ENCODE assay signal across 9 cellular contexts in genomic region chr6:125363010-125363359, GRCh38.
DNase-seq lines count a peak whose midpoint lies in the region; ATAC-seq, FAIRE-seq and TF ChIP-seq lines count a peak whose summit lies in the region.
"Had no signal": no experiment of that assay in that cellular context is flagged by ENCODE, and none has a peak within 500 bp of the region (broad histone marks: within the 10 kb centered on the region; RNA-seq: fewer than 3 reads in every experiment).

No MANE protein-coding gene starts in this region.

- no peaks in the 10 kb centered on the region for H3K4me1 Mint-ChIP-seq in T-helper 17 cell

- DNase-seq in body of pancreas: no peak
- DNase-seq in keratinocyte (ENCODE audit: low read depth, low spot score): no peak
- no peak for DNase-seq in T-helper 17 cell
- DNase-seq: OCI-M1 had no signal

- TF ChIP-seq CTCF in HEK293 (tag by site-specific recombination; IDR thresholded peaks at IDR 0.05): no peak
- no peak for TF ChIP-seq CTCF in body of pancreas (IDR thresholded peaks at IDR 0.05)
- TF ChIP-seq CTCF in keratinocyte (optimal IDR thresholded peaks at IDR 0.05 in 1 of 3, IDR thresholded peaks at IDR 0.05 in 1 of 3, conservative IDR thresholded peaks at IDR 0.05 in 1 of 3; ENCODE audit: extremely low read depth in 1 of 3, insufficient read depth in 2 of 3, low read length in 3 of 3): no peak

- H3K4me1 ChIP-seq in HEK293 (ENCODE audit: control insufficient read depth, insufficient read depth, low read length): peaks cover 9% of the 10 kb centered on the region
- peaks cover 12% of the 10 kb centered on the region for H3K4me1 ChIP-seq in body of pancreas
- H3K4me1 ChIP-seq in keratinocyte (ENCODE audit: control insufficient read depth, extremely low read depth, insufficient read depth, low read length): peaks cover 13% of the 10 kb centered on the region
- peaks cover 16% of the 10 kb centered on the region for H3K4me1 ChIP-seq in stomach smooth muscle (ENCODE audit: control insufficient read depth, insufficient read depth, low read length)

- H3K9ac ChIP-seq in keratinocyte (ENCODE audit: control insufficient read depth, extremely low read depth, insufficient read depth, low read length) (no peak overlapping the region), stomach smooth muscle (ENCODE audit: low read length in 2 of 2) (peak overlapping the region; percentile 41 to 55)

- H3K27ac ChIP-seq in HEK293 (ENCODE audit: extremely low read depth, low read depth, low read length): peak overlapping the region; percentile 93
- no peak overlapping the region for H3K27ac ChIP-seq in body of pancreas
- no peak overlapping the region for H3K27ac ChIP-seq in keratinocyte (ENCODE audit: control insufficient read depth, insufficient read depth, low read length)
- H3K27ac ChIP-seq in stomach smooth muscle (ENCODE audit: low read length): peak overlapping the region; percentile 73

- CTCF ChIA-PET in HEK293 (lab: Yijun Ruan, JAX): interaction anchor here (0.8 to 2.7 kb wide), 4 partner anchors 49 to 381 kb away, joined by 3 to 15 read pairs (median 4); no protein-coding TSS in a partner anchor

- no peak for TF ChIP-seq POLR2A in body of pancreas (IDR thresholded peaks at IDR 0.05)

- H3K27me3 ChIP-seq in body of pancreas (no peaks in the 10 kb centered on the region), keratinocyte (ENCODE audit: control insufficient read depth, extremely low read depth, insufficient read depth, low read length) (peaks cover 26% of the 10 kb centered on the region), stomach smooth muscle (ENCODE audit: control insufficient read depth in 1 of 2, insufficient read depth in 2 of 2, low read length in 2 of 2) (no peaks in the 10 kb centered on the region)

- peak; percentile 13 for FAIRE-seq in keratinocyte (lab: Jason Lieb, UNC)

- H3K27ac Mint-ChIP-seq in T-helper 17 cell: no peak overlapping the region

- H3K4me2 ChIP-seq in keratinocyte (ENCODE audit: control insufficient read depth, extremely low read depth, insufficient read depth, low read depth, low read length): peak overlapping the region; percentile 68

- intact Hi-C loops in body of pancreas (cut with DNase I): no loop called here

- H3K4me3 Mint-ChIP-seq in T-helper 17 cell: no peak overlapping the region

- H3K9me1 ChIP-seq in keratinocyte (ENCODE audit: control insufficient read depth, extremely low read depth, insufficient read depth, low read length): no peaks in the 10 kb centered on the region

- no peaks in the 10 kb centered on the region for H3K79me2 ChIP-seq in keratinocyte (ENCODE audit: control insufficient read depth, insufficient read depth, low read length)

- dilution Hi-C loops in keratinocyte (cut with MboI; ENCODE audit: extremely low pct_ligation_motif_present, low sequenced_read_pairs): no loop called here

- no peaks in the 10 kb centered on the region for H4K20me1 ChIP-seq in keratinocyte (ENCODE audit: control insufficient read depth, extremely low read depth, insufficient read depth, low read length)

- H3K4me3 ChIP-seq in HEK293 (ENCODE audit: low read depth, low read length) (peak overlapping the region; percentile 29), body of pancreas (no peak overlapping the region), keratinocyte (ENCODE audit: control insufficient read depth in 2 of 3, extremely low read depth in 1 of 3, insufficient read depth in 2 of 3, low read depth in 1 of 3, low read length in 3 of 3) (peak overlapping the region in 2 of 3 experiments; percentile 9 to 27), stomach smooth muscle (ENCODE audit: low read length in 2 of 2) (peak overlapping the region; percentile 57 to 79)

- ATAC-seq in body of pancreas (peak; percentile 49), GM18861 (IDR thresholded peaks at IDR 0.05; ENCODE audit: unreplicated experiment) (no peak), T-helper 17 cell (no peak), GM21737 (IDR thresholded peaks at IDR 0.05; ENCODE audit: unreplicated experiment) (no peak), GM19324 (IDR thresholded peaks at IDR 0.05; ENCODE audit: low FRiP score, unreplicated experiment) (no peak)

- peak overlapping the region; percentile 72 for H2AFZ ChIP-seq in keratinocyte (ENCODE audit: control insufficient read depth, low read length)

- H3K36me3 Mint-ChIP-seq in T-helper 17 cell (ENCODE audit: low read depth): peaks cover 6% of the 10 kb centered on the region

- peaks cover 77% of the 10 kb centered on the region for H3K27me3 Mint-ChIP-seq in T-helper 17 cell

- 13 to 14% methylated on average over 11 of the region's 11 CpGs for WGBS in body of pancreas, 2 donors

- H3K36me3 ChIP-seq in HEK293 (ENCODE audit: control insufficient read depth in 2 of 2, insufficient read depth in 1 of 2, low read length in 2 of 2) (no peaks in the 10 kb centered on the region), body of pancreas (replicated peaks in 1 of 2; ENCODE audit: insufficient read depth in 1 of 2, low read depth in 2 of 2) (no peaks in the 10 kb centered on the region), keratinocyte (ENCODE audit: control insufficient read depth in 2 of 2, extremely low read depth in 1 of 2, insufficient read depth in 2 of 2, low read length in 2 of 2) (no peaks in the 10 kb centered on the region), stomach smooth muscle (ENCODE audit: control insufficient read depth in 2 of 2, insufficient read depth in 2 of 2, low read length in 2 of 2) (no peaks in the 10 kb centered on the region)

- H3K9me3 ChIP-seq in HEK293 (ENCODE audit: control insufficient read depth, insufficient read depth, low read depth, low read length): no peaks in the 10 kb centered on the region
- H3K9me3 ChIP-seq in body of pancreas: no peaks in the 10 kb centered on the region
- no peaks in the 10 kb centered on the region for H3K9me3 ChIP-seq in keratinocyte (ENCODE audit: control insufficient read depth, low read depth, low read length)
- H3K9me3 ChIP-seq in stomach smooth muscle (ENCODE audit: control insufficient read depth in 2 of 2, low read length in 2 of 2): no peaks in the 10 kb centered on the region
- no peaks in the 10 kb centered on the region for H3K9me3 ChIP-seq in T-helper 17 cell (ENCODE audit: control insufficient read depth, low read length, poor library complexity, severe bottlenecking)

- POLR2A ChIA-PET in HEK293 (lab: Yijun Ruan, JAX): interaction anchor here (0.7 to 1.5 kb wide), 14 partner anchors 8 to 624 kb away, joined by 3 to 5 read pairs (median 3); partner anchors contain the start of genes NCOA7 and TRMT11

TF ChIP-seq in HEK293, 187 proteins besides CTCF, POLR2A, EP300 and RAD21 (continues in another document):
- TF ChIP-seq KLF17 (tag by site-specific recombination; IDR thresholded peaks at IDR 0.05) (peak; percentile 57), ZSCAN30 (tag by site-specific recombination; IDR thresholded peaks at IDR 0.05) (no peak), ZNF677 (tag by site-specific recombination; IDR thresholded peaks at IDR 0.05) (no peak), TCF7L2 (IDR thresholded peaks at IDR 0.05; ENCODE audit: borderline replicate concordance, low read depth, low read length) (no peak), ZNF404 (tag by site-specific recombination; IDR thresholded peaks at IDR 0.05) (no peak), GFI1B (tag by site-specific recombination; IDR thresholded peaks at IDR 0.05) (no peak), ZNF366 (tag by site-specific recombination; conservative IDR thresholded peaks at IDR 0.05) (peak; percentile 93), ZNF121 (tag by site-specific recombination; IDR thresholded peaks at IDR 0.05) (no peak), ZNF221 (tag by site-specific recombination; IDR thresholded peaks at IDR 0.05; ENCODE audit: borderline replicate concordance) (no peak), ZNF629 (tag by site-specific recombination; IDR thresholded peaks at IDR 0.05) (no peak; the same call in 1 of the 2 replicates), ZBTB1 (tag by site-specific recombination; IDR thresholded peaks at IDR 0.05) (no peak), IKZF3 (tag by site-specific recombination; IDR thresholded peaks at IDR 0.05) (peak; percentile 75), ZNF571 (tag by site-specific recombination; IDR thresholded peaks at IDR 0.05) (no peak), ZNF843 (tag by site-specific recombination; IDR thresholded peaks at IDR 0.05) (no peak), FEZF1 (tag by site-specific recombination; IDR thresholded peaks at IDR 0.05) (peak; percentile 45; the same call in 1 of the 2 replicates), KLF1 (tag by site-specific recombination; IDR thresholded peaks at IDR 0.05) (no peak), ZNF513 (tag by site-specific recombination; IDR thresholded peaks at IDR 0.05) (0 out of 2 replicates have a peak, but pooled peaks have one; percentile 28), ZNF133 (tag by site-specific recombination; IDR thresholded peaks at IDR 0.05) (no peak), ZNF654 (tag by site-specific recombination; IDR thresholded peaks at IDR 0.05; ENCODE audit: low read depth) (0 out of 2 replicates have a peak, but pooled peaks have one; percentile 11), REPIN1 (tag by site-specific recombination; IDR thresholded peaks at IDR 0.05; ENCODE audit: low read depth) (no peak), WT1 (tag by site-specific recombination; IDR thresholded peaks at IDR 0.05) (no peak), EGR2 (tag by site-specific recombination; IDR thresholded peaks at IDR 0.05; ENCODE audit: low read depth) (no peak), ZNF311 (tag by site-specific recombination; IDR thresholded peaks at IDR 0.05; ENCODE audit: borderline replicate concordance) (no peak)

Comparison
In these comparisons a context has a peak if more than half of its experiments do, and no peak if none do; other contexts are left out.
1. H3K27ac ChIP-seq: peak in HEK293 (single experiment) and stomach smooth muscle (single experiment); none in body of pancreas (0 of 4) and keratinocyte (single experiment).
2. H3K4me3 ChIP-seq: peak in HEK293 (single experiment), keratinocyte (2 of 3) and stomach smooth muscle (2 of 2); none in body of pancreas (0 of 2).